Comparison of ENCODE assay signal across 21 cellular contexts in the genomic region with DNA sequence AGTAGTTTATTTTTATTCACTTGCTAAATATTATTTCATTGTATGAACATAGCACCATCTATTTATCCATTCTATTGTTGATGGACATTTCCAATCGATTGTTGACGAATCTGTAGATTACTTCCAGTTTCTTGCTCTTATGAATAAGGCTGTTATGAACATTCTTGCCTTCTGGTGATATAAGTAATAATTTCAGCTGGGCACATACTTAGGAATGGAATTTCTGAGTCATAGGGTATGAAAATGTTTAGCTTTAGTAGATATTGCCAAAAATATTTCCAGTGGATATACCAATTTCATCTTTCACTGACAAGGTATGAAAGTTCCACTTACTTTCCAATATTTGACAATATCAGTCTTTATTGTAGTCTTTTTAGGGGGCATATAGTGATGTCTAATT.
DNase-seq lines count a peak whose midpoint lies in the region; ATAC-seq, FAIRE-seq and TF ChIP-seq lines count a peak whose summit lies in the region.
"Had no signal": no experiment of that assay in that cellular context is flagged by ENCODE, and none has a peak within 500 bp of the region (broad histone marks: within the 10 kb centered on the region; RNA-seq: fewer than 3 reads in every experiment).

No MANE protein-coding gene starts in this region.

- H3K36me3 Mint-ChIP-seq in osteocyte (ENCODE audit: unreplicated experiment) (peaks cover 2% of the 10 kb centered on the region), Caco-2 (ENCODE audit: insufficient read depth, unreplicated experiment) (no peaks in the 10 kb centered on the region)
- H3K36me3 Mint-ChIP-seq: CD4-positive, CD25-positive, alpha-beta regulatory T cell; IgD-negative memory B cell had no signal

- 39 to 53% methylated on average over 2 of the region's 2 CpGs for WGBS in aorta, 2 donors

- BruUV-seq in Caco-2 (replicated peaks; lab: Mats Ljungman, UMichigan): no TSS peak

- CTCF ChIA-PET in Caco-2 (lab: Charles Lee): no interaction called here

- DNase-seq in RKO (ENCODE audit: low spot score): peak; percentile 3
- DNase-seq in bronchial epithelial cell (ENCODE audit: low read depth): peak; percentile 65
- peak; percentile 64 for DNase-seq in fibroblast of peridontal ligament (ENCODE audit: extremely low read depth)
- DNase-seq in osteocyte (ENCODE audit: extremely low spot score, unreplicated experiment): no peak
- DNase-seq in NCI-H510A treated with DMSO at 0.1 percent for 48 hours (lab: John Stamatoyannopoulos, UW): no peak
- DNase-seq in kidney tubule cell (ENCODE audit: low spot score): no peak
- no peak for DNase-seq in aorta
- no peak for DNase-seq in Caco-2
- DNase-seq: CD4-positive, CD25-positive, alpha-beta regulatory T cell; COR-L47; DMS 273 treated with DMSO at 0.1 percent for 48 hours; DMS79 treated with DMSO at 0.1 percent for 48 hours; MV-4-11; NCI-H1105 treated with DMSO at 0.1 percent for 48 hours; NCI-H2029 treated with DMSO at 0.1 percent for 48 hours; NCI-H2171; NCI-H345; NCI-H526; OCI-M1; SHP77 treated with DMSO at 0.1 percent for 48 hours had no signal

- H3K9me3 ChIP-seq in aorta (ENCODE audit: control insufficient read depth, low read length): no peaks in the 10 kb centered on the region
- no peaks in the 10 kb centered on the region; the same call in 1 of the 2 replicates for H3K9me3 ChIP-seq in Caco-2

- H3K27ac Mint-ChIP-seq in osteocyte (ENCODE audit: unreplicated experiment): peak overlapping the region; percentile 85
- no peak overlapping the region for H3K27ac Mint-ChIP-seq in Caco-2 (ENCODE audit: unreplicated experiment)
- H3K27ac Mint-ChIP-seq: CD4-positive, CD25-positive, alpha-beta regulatory T cell; IgD-negative memory B cell had no signal

- H3K4me1 ChIP-seq in aorta (ENCODE audit: control insufficient read depth in 1 of 2, insufficient read depth in 2 of 2, low read length in 2 of 2) (no peaks in the 10 kb centered on the region), Caco-2 (no peaks in the 10 kb centered on the region)

- H3K36me3 ChIP-seq in bronchial epithelial cell (ENCODE audit: control insufficient read depth, insufficient read depth, low read length) (no peaks in the 10 kb centered on the region), aorta (ENCODE audit: control insufficient read depth in 1 of 2, insufficient read depth in 2 of 2, low read length in 1 of 2) (no peaks in the 10 kb centered on the region), Caco-2 (ENCODE audit: control insufficient read depth, insufficient read depth, low read length) (no peaks in the 10 kb centered on the region)

- H3K27ac ChIP-seq in aorta (ENCODE audit: low read depth in 1 of 2, low read length in 2 of 2): no peak overlapping the region

- H3K4me3 ChIP-seq in bronchial epithelial cell (ENCODE audit: low read depth, low read length) (no peak overlapping the region), aorta (ENCODE audit: low read length in 2 of 2) (no peak overlapping the region), Caco-2 (ENCODE audit: low read depth, low read length) (no peak overlapping the region)

- H3K27me3 ChIP-seq in bronchial epithelial cell (ENCODE audit: control insufficient read depth, insufficient read depth, low read length) (no peaks in the 10 kb centered on the region), aorta (ENCODE audit: control insufficient read depth in 1 of 2, insufficient read depth in 2 of 2, low read length in 1 of 2) (no peaks in the 10 kb centered on the region), Caco-2 (replicated peaks; ENCODE audit: control insufficient read depth, insufficient read depth, low read length) (no peaks in the 10 kb centered on the region)

- no peaks in the 10 kb centered on the region for H3K27me3 Mint-ChIP-seq in osteocyte (ENCODE audit: unreplicated experiment)
- no peaks in the 10 kb centered on the region for H3K27me3 Mint-ChIP-seq in Caco-2 (ENCODE audit: insufficient read depth, unreplicated experiment)
- H3K27me3 Mint-ChIP-seq: CD4-positive, CD25-positive, alpha-beta regulatory T cell had no signal

- H3K9me3 Mint-ChIP-seq in osteocyte (ENCODE audit: unreplicated experiment): peaks cover 6% of the 10 kb centered on the region
- H3K9me3 Mint-ChIP-seq in Caco-2 (ENCODE audit: unreplicated experiment): no peaks in the 10 kb centered on the region

- H3K4me1 Mint-ChIP-seq in osteocyte (ENCODE audit: unreplicated experiment) (peaks cover 41% of the 10 kb centered on the region), Caco-2 (ENCODE audit: low read depth, unreplicated experiment) (no peaks in the 10 kb centered on the region)
- H3K4me1 Mint-ChIP-seq: CD4-positive, CD25-positive, alpha-beta regulatory T cell; IgD-negative memory B cell had no signal

- no peak for ATAC-seq in aorta (ENCODE audit: low FRiP score)

- H3K4me3 Mint-ChIP-seq in osteocyte (ENCODE audit: unreplicated experiment) (peak overlapping the region; percentile 23), Caco-2 (ENCODE audit: unreplicated experiment) (no peak overlapping the region)
- H3K4me3 Mint-ChIP-seq: CD4-positive, CD25-positive, alpha-beta regulatory T cell; IgD-negative memory B cell had no signal

- no peak for TF ChIP-seq CTCF in bronchial epithelial cell (IDR thresholded peaks at IDR 0.05; ENCODE audit: insufficient read depth, low read length, severe bottlenecking)
- TF ChIP-seq CTCF in osteocyte (IDR thresholded peaks at IDR 0.05): peak; percentile 12
- no peak for TF ChIP-seq CTCF in Caco-2 (IDR thresholded peaks at IDR 0.05; ENCODE audit: insufficient read depth in 1 of 2, low read depth in 1 of 2, low read length in 1 of 2, severe bottlenecking in 1 of 2, unreplicated experiment in 1 of 2)

- no peak for FAIRE-seq in bronchial epithelial cell (lab: Jason Lieb, UNC)

- intact Hi-C loops in aorta (cut with DNase I): no loop called here
- intact Hi-C loops in Caco-2 (cut with micrococcal nuclease; ENCODE audit: unreplicated experiment): no loop called here

- POLR2A ChIA-PET in Caco-2 (lab: Charles Lee): no interaction called here

Comparison
In these comparisons a context has a peak if more than half of its experiments do, and no peak if none do; other contexts are left out.
1. DNase-seq: peak in RKO (single experiment), bronchial epithelial cell (single experiment) and fibroblast of peridontal ligament (single experiment); none in osteocyte (single experiment), NCI-H510A treated with DMSO at 0.1 percent for 48 hours (single experiment), kidney tubule cell (single experiment), aorta (0 of 2) and Caco-2 (0 of 2).